Comparison of ENCODE assay signal across 14 cellular contexts in the genomic region with DNA sequence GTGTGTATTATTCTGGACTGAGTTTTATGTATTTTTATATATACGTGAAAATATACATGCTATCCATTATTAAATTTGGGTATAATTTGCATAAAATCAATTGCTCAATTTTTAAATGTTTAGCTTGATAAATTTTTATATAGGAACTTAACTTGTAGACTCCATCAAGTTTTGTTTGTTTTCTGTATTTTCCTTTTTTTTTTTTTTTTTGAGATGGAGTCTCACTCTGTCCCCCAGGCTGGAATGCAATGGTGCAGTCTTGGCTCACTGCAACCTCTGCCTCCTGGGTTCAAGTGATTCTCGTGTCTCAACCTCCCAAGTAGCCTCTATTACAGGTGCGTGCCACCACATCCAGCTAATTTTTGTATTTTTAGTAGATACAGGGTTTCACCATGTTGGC. TPM values are rescaled to one million over a fixed set of nuclear protein-coding genes. Genes with fewer than 3 reads are reported as not detected.
"Had no signal": no experiment of that assay in that cellular context is flagged by ENCODE, and none has a peak within 500 bp of the region (broad histone marks: within the 10 kb centered on the region; RNA-seq: fewer than 3 reads in every experiment).

No MANE protein-coding gene starts in this region.

RNA-seq across cellular contexts. Expression of a gene that starts 4.0 kb away (rescaled TPM):
- total RNA-seq: activated B cell treated with CpG ODN at 0.5 μM for 24 hours; activated CD4-positive, alpha-beta memory T cell treated with anti-CD3 and anti-CD28 coated beads for 36 hours; activated CD4-positive, alpha-beta memory T cell treated with anti-CD3 and anti-CD28 coated beads, Interleukin-2, amount 10 ng/mL, durations not matched to agents 7 days and 5 days; activated CD4-positive, alpha-beta T cell treated with anti-CD3 and anti-CD28 coated beads for 36 hours; activated CD4-positive, alpha-beta T cell treated with anti-CD3 and anti-CD28 coated beads, Interleukin-2, amount 10 ng/mL, durations not matched to agents 24 days and 14 days; activated CD4-positive, alpha-beta T cell treated with anti-CD3 and anti-CD28 coated beads, Interleukin-2, amount 10 ng/mL, durations not matched to agents 7 days and 5 days; activated CD8-positive, alpha-beta memory T cell treated with anti-CD3 and anti-CD28 coated beads for 36 hours; activated CD8-positive, alpha-beta memory T cell treated with anti-CD3 and anti-CD28 coated beads, Interleukin-2, amount 10 ng/mL, durations not matched to agents 7 days and 5 days; activated CD8-positive, alpha-beta T cell treated with anti-CD3 and anti-CD28 coated beads for 36 hours; activated CD8-positive, alpha-beta T cell treated with anti-CD3 and anti-CD28 coated beads, Interleukin-2, amount 10 ng/mL, durations not matched to agents 7 days and 5 days; T-helper 1 cell treated with Interleukin-12 subunit alpha and Interleukin-12 subunit beta and Interleukin-4 antibody, amounts not matched to agents 30 ng/mL and 1 ng/mL, for 36 hours; T-helper 17 cell; T-helper 2 cell treated with Interferon-gamma antibody and Interleukin-4, amounts not matched to agents 100 ng/mL and 5 ng/mL, for 36 hours; WTC11 had no signal
